Comparison of ENCODE assay signal across 8 cellular contexts in the genomic region with DNA sequence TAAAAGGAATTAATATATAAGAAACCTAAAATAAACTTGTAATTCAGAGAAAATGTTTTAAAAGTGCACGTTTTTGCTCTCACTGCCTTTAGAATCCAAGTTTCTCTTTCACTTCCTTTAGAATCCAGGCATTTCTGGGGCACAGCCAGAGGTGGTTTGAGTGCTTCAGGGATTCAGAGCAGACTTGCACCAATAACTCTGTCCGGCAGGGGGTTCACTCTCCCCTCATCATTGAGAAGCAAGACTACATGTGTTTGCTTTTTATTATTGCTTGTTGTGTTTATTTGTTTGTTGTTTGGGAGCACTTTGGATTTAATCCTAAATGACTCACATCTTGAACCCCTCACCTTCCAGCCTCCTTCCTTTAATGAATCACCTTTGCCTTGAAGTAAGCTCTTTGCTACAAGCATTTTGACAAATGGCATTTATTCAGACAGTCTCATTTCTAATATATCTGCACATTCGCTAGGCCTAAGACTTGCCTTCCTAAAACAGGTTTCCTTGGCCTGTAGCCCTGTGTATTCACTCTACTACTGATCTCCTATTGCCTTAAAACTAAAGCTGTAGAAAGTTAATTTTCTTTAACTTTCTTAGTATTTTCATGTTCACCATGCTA.
DNase-seq lines count a peak whose midpoint lies in the region; ATAC-seq and TF ChIP-seq lines count a peak whose summit lies in the region.

No MANE protein-coding gene starts in this region.

- CTCF ChIA-PET in CD4-positive, alpha-beta T cell (lab: Charles Lee) = no interaction called here
- CTCF ChIA-PET in activated CD8-positive, alpha-beta T cell treated with anti-CD3 and anti-CD28 coated beads, Interleukin-2, amount 10 ng/mL, durations not matched to agents 7 days and 5 days (lab: Charles Lee) = interaction anchor here (0.8 to 1.2 kb wide), 2 partner anchors 17 to 19 kb away, joined by 3 read pairs; no protein-coding TSS in a partner anchor
- CTCF ChIA-PET in CD8-positive, alpha-beta T cell (lab: Charles Lee) = no interaction called here

- H3K27ac Mint-ChIP-seq in CD4-positive, alpha-beta T cell = no peak overlapping the region
- H3K27ac Mint-ChIP-seq in activated CD8-positive, alpha-beta T cell treated with anti-CD3 and anti-CD28 coated beads, Interleukin-2, amount 10 ng/mL, durations not matched to agents 7 days and 5 days = no peak overlapping the region
- H3K27ac Mint-ChIP-seq in CD8-positive, alpha-beta T cell = no peak overlapping the region

- no peaks in the 10 kb centered on the region for H3K9me3 ChIP-seq in CD4-positive, alpha-beta T cell (ENCODE audit: control insufficient read depth, low read length)
- H3K9me3 ChIP-seq in right cardiac atrium (ENCODE audit: control insufficient read depth, low read length) (no peaks in the 10 kb centered on the region), gastroesophageal sphincter (no peaks in the 10 kb centered on the region)
- H3K9me3 ChIP-seq in CD8-positive, alpha-beta T cell (ENCODE audit: low read length) = no peaks in the 10 kb centered on the region

- TF ChIP-seq CTCF in CD4-positive, alpha-beta T cell (IDR thresholded peaks at IDR 0.05) = peak; percentile 20
- peak in 1 of 4 experiments; percentile 39 for TF ChIP-seq CTCF in gastroesophageal sphincter (IDR thresholded peaks at IDR 0.05)
- no peak for TF ChIP-seq CTCF in CD8-positive, alpha-beta T cell (IDR thresholded peaks at IDR 0.05)

- H3K4me1 ChIP-seq in right cardiac atrium (ENCODE audit: control insufficient read depth, insufficient read depth, low read length) (no peaks in the 10 kb centered on the region), gastroesophageal sphincter (no peaks in the 10 kb centered on the region)
- H3K4me1 ChIP-seq in CD8-positive, alpha-beta T cell (ENCODE audit: insufficient read depth, low read length) = no peaks in the 10 kb centered on the region

- TF ChIP-seq EP300 in gastroesophageal sphincter (IDR thresholded peaks at IDR 0.05) = no peak

- no peak for DNase-seq in CD4-positive, alpha-beta T cell
- DNase-seq in NCI-H2029 treated with DMSO at 0.1 percent for 48 hours (lab: John Stamatoyannopoulos, UW) (peak; percentile 76), right cardiac atrium (peak; percentile 53 to 87 (median 72)), smooth muscle cell of the brain vasculature (ENCODE audit: low read depth, low spot score) (peak; percentile 17)
- peak; percentile 23 for DNase-seq in activated CD8-positive, alpha-beta T cell treated with anti-CD3 and anti-CD28 coated beads, Interleukin-2, amount 10 ng/mL, durations not matched to agents 7 days and 5 days
- no peak for DNase-seq in CD8-positive, alpha-beta T cell

- no peaks in the 10 kb centered on the region for H3K36me3 Mint-ChIP-seq in CD4-positive, alpha-beta T cell (ENCODE audit: low read depth)
- H3K36me3 Mint-ChIP-seq in activated CD8-positive, alpha-beta T cell treated with anti-CD3 and anti-CD28 coated beads, Interleukin-2, amount 10 ng/mL, durations not matched to agents 7 days and 5 days (ENCODE audit: low read depth) = no peaks in the 10 kb centered on the region
- H3K36me3 Mint-ChIP-seq in CD8-positive, alpha-beta T cell = no peaks in the 10 kb centered on the region

- no peak for TF ChIP-seq POLR2A in gastroesophageal sphincter (IDR thresholded peaks at IDR 0.05)

- WGBS in right cardiac atrium = 40% methylated on average over 3 of the region's 3 CpGs
- WGBS in gastroesophageal sphincter (ENCODE audit: low coverage in 1 of 2), 2 donors = 19 to 24% methylated on average over 2 to 3 of the region's 3 CpGs

- intact Hi-C loops in CD4-positive, alpha-beta T cell (cut with DNase I, micrococcal nuclease) = no loop called here
- intact Hi-C loops in right cardiac atrium (cut with DNase I) = loop anchor here in 1 of 4 donors (10.0 kb wide), 1 partner anchor 680 kb away; a partner anchor contains a TSS
- intact Hi-C loops in CD8-positive, alpha-beta T cell (cut with DNase I, micrococcal nuclease) = no loop called here

- no peaks in the 10 kb centered on the region for H3K27me3 ChIP-seq in CD4-positive, alpha-beta T cell (ENCODE audit: control insufficient read depth, insufficient read depth, low read length)
- no peaks in the 10 kb centered on the region for H3K27me3 ChIP-seq in right cardiac atrium (ENCODE audit: control insufficient read depth, insufficient read depth)
- H3K27me3 ChIP-seq in gastroesophageal sphincter = no peaks in the 10 kb centered on the region
- no peaks in the 10 kb centered on the region for H3K27me3 ChIP-seq in CD8-positive, alpha-beta T cell (ENCODE audit: insufficient read depth, low read length)

- no peak for ATAC-seq in CD4-positive, alpha-beta T cell (ENCODE audit: poor library complexity)
- ATAC-seq in GM19395 (IDR thresholded peaks at IDR 0.05; ENCODE audit: unreplicated experiment) (peak; percentile 80), right cardiac atrium (peak; percentile 54 to 69), gastroesophageal sphincter (no peak)
- no peak for ATAC-seq in activated CD8-positive, alpha-beta T cell treated with anti-CD3 and anti-CD28 coated beads, Interleukin-2, amount 10 ng/mL, durations not matched to agents 7 days and 5 days
- ATAC-seq in CD8-positive, alpha-beta T cell = no peak

- peaks cover 24% of the 10 kb centered on the region for H3K27me3 Mint-ChIP-seq in CD4-positive, alpha-beta T cell
- H3K27me3 Mint-ChIP-seq in activated CD8-positive, alpha-beta T cell treated with anti-CD3 and anti-CD28 coated beads, Interleukin-2, amount 10 ng/mL, durations not matched to agents 7 days and 5 days (ENCODE audit: low read depth) = peaks cover 4% of the 10 kb centered on the region
- peaks cover 3% of the 10 kb centered on the region for H3K27me3 Mint-ChIP-seq in CD8-positive, alpha-beta T cell (ENCODE audit: low read depth)

- no peaks in the 10 kb centered on the region for H3K4me1 Mint-ChIP-seq in CD4-positive, alpha-beta T cell (ENCODE audit: low read depth)
- no peaks in the 10 kb centered on the region for H3K4me1 Mint-ChIP-seq in activated CD8-positive, alpha-beta T cell treated with anti-CD3 and anti-CD28 coated beads, Interleukin-2, amount 10 ng/mL, durations not matched to agents 7 days and 5 days (ENCODE audit: low read depth)
- H3K4me1 Mint-ChIP-seq in CD8-positive, alpha-beta T cell (ENCODE audit: low read depth) = no peaks in the 10 kb centered on the region

- no peaks in the 10 kb centered on the region for H3K36me3 ChIP-seq in gastroesophageal sphincter
- H3K36me3 ChIP-seq in CD8-positive, alpha-beta T cell (ENCODE audit: insufficient read depth, low read length) = no peaks in the 10 kb centered on the region

- POLR2A ChIA-PET in CD4-positive, alpha-beta T cell (lab: Charles Lee) = no interaction called here
- POLR2A ChIA-PET in activated CD8-positive, alpha-beta T cell treated with anti-CD3 and anti-CD28 coated beads, Interleukin-2, amount 10 ng/mL, durations not matched to agents 7 days and 5 days (lab: Charles Lee) = no interaction called here
- POLR2A ChIA-PET in CD8-positive, alpha-beta T cell (lab: Charles Lee) = no interaction called here

- H3K4me3 Mint-ChIP-seq in CD4-positive, alpha-beta T cell = no peak overlapping the region
- no peak overlapping the region for H3K4me3 Mint-ChIP-seq in activated CD8-positive, alpha-beta T cell treated with anti-CD3 and anti-CD28 coated beads, Interleukin-2, amount 10 ng/mL, durations not matched to agents 7 days and 5 days
- H3K4me3 Mint-ChIP-seq in CD8-positive, alpha-beta T cell = no peak overlapping the region

- H3K27ac ChIP-seq in CD4-positive, alpha-beta T cell (ENCODE audit: low read depth, low read length) = no peak overlapping the region
- H3K27ac ChIP-seq in right cardiac atrium (ENCODE audit: low read length) (no peak overlapping the region), gastroesophageal sphincter (no peak overlapping the region)
- H3K27ac ChIP-seq in CD8-positive, alpha-beta T cell (ENCODE audit: low read depth, low read length) = no peak overlapping the region

- no peaks in the 10 kb centered on the region for H3K9me3 Mint-ChIP-seq in CD4-positive, alpha-beta T cell
- no peaks in the 10 kb centered on the region for H3K9me3 Mint-ChIP-seq in activated CD8-positive, alpha-beta T cell treated with anti-CD3 and anti-CD28 coated beads, Interleukin-2, amount 10 ng/mL, durations not matched to agents 7 days and 5 days (ENCODE audit: insufficient read depth)
- no peaks in the 10 kb centered on the region for H3K9me3 Mint-ChIP-seq in CD8-positive, alpha-beta T cell

- H3K4me3 ChIP-seq in right cardiac atrium (ENCODE audit: low read length) = no peak overlapping the region
- no peak overlapping the region for H3K4me3 ChIP-seq in gastroesophageal sphincter
- H3K4me3 ChIP-seq in CD8-positive, alpha-beta T cell (ENCODE audit: low read depth, low read length) = no peak overlapping the region

Comparison
In these comparisons a context has a peak if more than half of its experiments do, and no peak if none do; other contexts are left out.
1. ATAC-seq: peak in GM19395 (single experiment) and right cardiac atrium (2 of 2); none in CD4-positive, alpha-beta T cell (single experiment), activated CD8-positive, alpha-beta T cell treated with anti-CD3 and anti-CD28 coated beads, Interleukin-2, amount 10 ng/mL, durations not matched to agents 7 days and 5 days (single experiment), gastroesophageal sphincter (single experiment) and CD8-positive, alpha-beta T cell (single experiment).
2. DNase-seq: peak in NCI-H2029 treated with DMSO at 0.1 percent for 48 hours (single experiment), activated CD8-positive, alpha-beta T cell treated with anti-CD3 and anti-CD28 coated beads, Interleukin-2, amount 10 ng/mL, durations not matched to agents 7 days and 5 days (single experiment), right cardiac atrium (3 of 3) and smooth muscle cell of the brain vasculature (single experiment); none in CD4-positive, alpha-beta T cell (0 of 10) and CD8-positive, alpha-beta T cell (0 of 7).